1 cellular context compared by ENCODE assay signal in the genomic region with DNA sequence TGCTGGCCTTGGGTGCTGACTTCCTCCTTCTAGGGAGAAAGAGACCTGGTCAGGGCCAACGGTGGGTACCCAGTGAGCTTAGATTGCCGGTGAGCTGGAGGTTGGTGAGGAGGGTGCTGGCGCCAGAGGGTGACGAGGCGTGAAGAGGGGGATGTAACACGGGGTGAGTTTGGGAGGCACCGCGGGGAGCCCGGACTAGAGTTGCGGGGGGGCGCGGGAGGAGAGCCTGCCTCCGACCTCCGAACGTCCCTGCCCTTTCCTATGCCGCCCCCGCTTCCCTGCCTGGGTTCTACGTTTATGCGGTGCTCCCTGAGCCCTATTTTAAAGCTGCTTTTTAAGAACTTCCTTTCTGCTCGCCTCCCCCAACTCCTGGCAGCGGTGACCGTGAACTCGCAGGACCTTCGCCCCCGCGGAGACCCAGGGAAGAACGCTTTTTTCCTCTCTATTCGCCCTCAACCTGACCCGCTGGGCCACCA.
TF ChIP-seq lines count a peak whose summit lies in the region.

No MANE protein-coding gene starts in this region.

TF ChIP-seq in HepG2, 621 proteins besides CTCF, POLR2A, EP300 and RAD21 (continued from another document and continues in another):
- TF ChIP-seq, protein P1, sequence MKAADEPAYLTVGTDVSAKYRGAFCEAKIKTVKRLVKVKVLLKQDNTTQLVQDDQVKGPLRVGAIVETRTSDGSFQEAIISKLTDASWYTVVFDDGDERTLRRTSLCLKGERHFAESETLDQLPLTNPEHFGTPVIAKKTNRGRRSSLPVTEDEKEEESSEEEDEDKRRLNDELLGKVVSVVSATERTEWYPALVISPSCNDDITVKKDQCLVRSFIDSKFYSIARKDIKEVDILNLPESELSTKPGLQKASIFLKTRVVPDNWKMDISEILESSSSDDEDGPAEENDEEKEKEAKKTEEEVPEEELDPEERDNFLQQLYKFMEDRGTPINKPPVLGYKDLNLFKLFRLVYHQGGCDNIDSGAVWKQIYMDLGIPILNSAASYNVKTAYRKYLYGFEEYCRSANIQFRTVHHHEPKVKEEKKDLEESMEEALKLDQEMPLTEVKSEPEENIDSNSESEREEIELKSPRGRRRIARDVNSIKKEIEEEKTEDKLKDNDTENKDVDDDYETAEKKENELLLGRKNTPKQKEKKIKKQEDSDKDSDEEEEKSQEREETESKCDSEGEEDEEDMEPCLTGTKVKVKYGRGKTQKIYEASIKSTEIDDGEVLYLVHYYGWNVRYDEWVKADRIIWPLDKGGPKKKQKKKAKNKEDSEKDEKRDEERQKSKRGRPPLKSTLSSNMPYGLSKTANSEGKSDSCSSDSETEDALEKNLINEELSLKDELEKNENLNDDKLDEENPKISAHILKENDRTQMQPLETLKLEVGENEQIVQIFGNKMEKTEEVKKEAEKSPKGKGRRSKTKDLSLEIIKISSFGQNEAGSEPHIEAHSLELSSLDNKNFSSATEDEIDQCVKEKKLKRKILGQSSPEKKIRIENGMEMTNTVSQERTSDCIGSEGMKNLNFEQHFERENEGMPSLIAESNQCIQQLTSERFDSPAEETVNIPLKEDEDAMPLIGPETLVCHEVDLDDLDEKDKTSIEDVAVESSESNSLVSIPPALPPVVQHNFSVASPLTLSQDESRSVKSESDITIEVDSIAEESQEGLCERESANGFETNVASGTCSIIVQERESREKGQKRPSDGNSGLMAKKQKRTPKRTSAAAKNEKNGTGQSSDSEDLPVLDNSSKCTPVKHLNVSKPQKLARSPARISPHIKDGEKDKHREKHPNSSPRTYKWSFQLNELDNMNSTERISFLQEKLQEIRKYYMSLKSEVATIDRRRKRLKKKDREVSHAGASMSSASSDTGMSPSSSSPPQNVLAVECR (CRISPR knock-in tag; IDR thresholded peaks at IDR 0.05; ENCODE audit: borderline replicate concordance) = no peak; the same call in 1 of the 2 replicates
- TF ChIP-seq, protein P2, sequence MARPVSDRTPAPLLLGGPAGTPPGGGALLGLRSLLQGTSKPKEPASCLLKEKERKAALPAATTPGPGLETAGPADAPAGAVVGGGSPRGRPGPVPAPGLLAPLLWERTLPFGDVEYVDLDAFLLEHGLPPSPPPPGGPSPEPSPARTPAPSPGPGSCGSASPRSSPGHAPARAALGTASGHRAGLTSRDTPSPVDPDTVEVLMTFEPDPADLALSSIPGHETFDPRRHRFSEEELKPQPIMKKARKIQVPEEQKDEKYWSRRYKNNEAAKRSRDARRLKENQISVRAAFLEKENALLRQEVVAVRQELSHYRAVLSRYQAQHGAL (CRISPR knock-in tag; IDR thresholded peaks at IDR 0.05; ENCODE audit: not compliant biosample characterization) = no peak
- TF ChIP-seq, protein P3, sequence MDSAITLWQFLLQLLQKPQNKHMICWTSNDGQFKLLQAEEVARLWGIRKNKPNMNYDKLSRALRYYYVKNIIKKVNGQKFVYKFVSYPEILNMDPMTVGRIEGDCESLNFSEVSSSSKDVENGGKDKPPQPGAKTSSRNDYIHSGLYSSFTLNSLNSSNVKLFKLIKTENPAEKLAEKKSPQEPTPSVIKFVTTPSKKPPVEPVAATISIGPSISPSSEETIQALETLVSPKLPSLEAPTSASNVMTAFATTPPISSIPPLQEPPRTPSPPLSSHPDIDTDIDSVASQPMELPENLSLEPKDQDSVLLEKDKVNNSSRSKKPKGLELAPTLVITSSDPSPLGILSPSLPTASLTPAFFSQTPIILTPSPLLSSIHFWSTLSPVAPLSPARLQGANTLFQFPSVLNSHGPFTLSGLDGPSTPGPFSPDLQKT (CRISPR knock-in tag; IDR thresholded peaks at IDR 0.05; ENCODE audit: borderline replicate concordance) = no peak
- TF ChIP-seq ZSCAN25 (CRISPR knock-in tag; IDR thresholded peaks at IDR 0.05) = no peak
- no peak for TF ChIP-seq MAFF (IDR thresholded peaks at IDR 0.05; ENCODE audit: low read depth, low read length)
- TF ChIP-seq THAP11 (CRISPR knock-in tag; IDR thresholded peaks at IDR 0.05) = no peak
- TF ChIP-seq, protein P4, sequence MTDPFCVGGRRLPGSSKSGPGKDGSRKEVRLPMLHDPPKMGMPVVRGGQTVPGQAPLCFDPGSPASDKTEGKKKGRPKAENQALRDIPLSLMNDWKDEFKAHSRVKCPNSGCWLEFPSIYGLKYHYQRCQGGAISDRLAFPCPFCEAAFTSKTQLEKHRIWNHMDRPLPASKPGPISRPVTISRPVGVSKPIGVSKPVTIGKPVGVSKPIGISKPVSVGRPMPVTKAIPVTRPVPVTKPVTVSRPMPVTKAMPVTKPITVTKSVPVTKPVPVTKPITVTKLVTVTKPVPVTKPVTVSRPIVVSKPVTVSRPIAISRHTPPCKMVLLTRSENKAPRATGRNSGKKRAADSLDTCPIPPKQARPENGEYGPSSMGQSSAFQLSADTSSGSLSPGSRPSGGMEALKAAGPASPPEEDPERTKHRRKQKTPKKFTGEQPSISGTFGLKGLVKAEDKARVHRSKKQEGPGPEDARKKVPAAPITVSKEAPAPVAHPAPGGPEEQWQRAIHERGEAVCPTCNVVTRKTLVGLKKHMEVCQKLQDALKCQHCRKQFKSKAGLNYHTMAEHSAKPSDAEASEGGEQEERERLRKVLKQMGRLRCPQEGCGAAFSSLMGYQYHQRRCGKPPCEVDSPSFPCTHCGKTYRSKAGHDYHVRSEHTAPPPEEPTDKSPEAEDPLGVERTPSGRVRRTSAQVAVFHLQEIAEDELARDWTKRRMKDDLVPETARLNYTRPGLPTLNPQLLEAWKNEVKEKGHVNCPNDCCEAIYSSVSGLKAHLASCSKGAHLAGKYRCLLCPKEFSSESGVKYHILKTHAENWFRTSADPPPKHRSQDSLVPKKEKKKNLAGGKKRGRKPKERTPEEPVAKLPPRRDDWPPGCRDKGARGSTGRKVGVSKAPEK (CRISPR knock-in tag; IDR thresholded peaks at IDR 0.05; ENCODE audit: borderline replicate concordance) = 0 out of 2 replicates have a peak, but pooled peaks have one; percentile 69
- no peak for TF ChIP-seq ZNF724P (CRISPR knock-in tag; IDR thresholded peaks at IDR 0.05; ENCODE audit: borderline replicate concordance)
- no peak for TF ChIP-seq ZNF552 (CRISPR knock-in tag; IDR thresholded peaks at IDR 0.05; ENCODE audit: borderline replicate concordance)
- TF ChIP-seq SOX13 (IDR thresholded peaks at IDR 0.05) = no peak
- 0 out of 4 replicates have a peak, but pooled peaks of 1 of the 2 experiments have one; percentile 18 for TF ChIP-seq SOX13 (CRISPR knock-in tag; conservative IDR thresholded peaks at IDR 0.05 in 1 of 2, IDR thresholded peaks at IDR 0.05 in 1 of 2)
- no peak for TF ChIP-seq ZNF589 (CRISPR knock-in tag; conservative IDR thresholded peaks at IDR 0.05)
- TF ChIP-seq, protein P5, sequence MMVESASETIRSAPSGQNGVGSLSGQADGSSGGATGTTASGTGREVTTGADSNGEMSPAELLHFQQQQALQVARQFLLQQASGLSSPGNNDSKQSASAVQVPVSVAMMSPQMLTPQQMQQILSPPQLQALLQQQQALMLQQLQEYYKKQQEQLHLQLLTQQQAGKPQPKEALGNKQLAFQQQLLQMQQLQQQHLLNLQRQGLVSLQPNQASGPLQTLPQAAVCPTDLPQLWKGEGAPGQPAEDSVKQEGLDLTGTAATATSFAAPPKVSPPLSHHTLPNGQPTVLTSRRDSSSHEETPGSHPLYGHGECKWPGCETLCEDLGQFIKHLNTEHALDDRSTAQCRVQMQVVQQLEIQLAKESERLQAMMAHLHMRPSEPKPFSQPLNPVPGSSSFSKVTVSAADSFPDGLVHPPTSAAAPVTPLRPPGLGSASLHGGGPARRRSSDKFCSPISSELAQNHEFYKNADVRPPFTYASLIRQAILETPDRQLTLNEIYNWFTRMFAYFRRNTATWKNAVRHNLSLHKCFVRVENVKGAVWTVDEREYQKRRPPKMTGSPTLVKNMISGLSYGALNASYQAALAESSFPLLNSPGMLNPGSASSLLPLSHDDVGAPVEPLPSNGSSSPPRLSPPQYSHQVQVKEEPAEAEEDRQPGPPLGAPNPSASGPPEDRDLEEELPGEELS (CRISPR knock-in tag; IDR thresholded peaks at IDR 0.05) = peak; percentile 39; the same call in 1 of the 2 replicates
- TF ChIP-seq, protein P6, sequence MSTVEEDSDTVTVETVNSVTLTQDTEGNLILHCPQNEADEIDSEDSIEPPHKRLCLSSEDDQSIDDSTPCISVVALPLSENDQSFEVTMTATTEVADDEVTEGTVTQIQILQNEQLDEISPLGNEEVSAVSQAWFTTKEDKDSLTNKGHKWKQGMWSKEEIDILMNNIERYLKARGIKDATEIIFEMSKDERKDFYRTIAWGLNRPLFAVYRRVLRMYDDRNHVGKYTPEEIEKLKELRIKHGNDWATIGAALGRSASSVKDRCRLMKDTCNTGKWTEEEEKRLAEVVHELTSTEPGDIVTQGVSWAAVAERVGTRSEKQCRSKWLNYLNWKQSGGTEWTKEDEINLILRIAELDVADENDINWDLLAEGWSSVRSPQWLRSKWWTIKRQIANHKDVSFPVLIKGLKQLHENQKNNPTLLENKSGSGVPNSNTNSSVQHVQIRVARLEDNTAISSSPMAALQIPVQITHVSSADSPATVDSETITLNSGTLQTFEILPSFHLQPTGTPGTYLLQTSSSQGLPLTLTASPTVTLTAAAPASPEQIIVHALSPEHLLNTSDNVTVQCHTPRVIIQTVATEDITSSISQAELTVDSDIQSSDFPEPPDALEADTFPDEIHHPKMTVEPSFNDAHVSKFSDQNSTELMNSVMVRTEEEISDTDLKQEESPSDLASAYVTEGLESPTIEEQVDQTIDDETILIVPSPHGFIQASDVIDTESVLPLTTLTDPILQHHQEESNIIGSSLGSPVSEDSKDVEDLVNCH (CRISPR knock-in tag; IDR thresholded peaks at IDR 0.05) = no peak
- TF ChIP-seq SNAPC2 (CRISPR knock-in tag; IDR thresholded peaks at IDR 0.05) = 0 out of 2 replicates have a peak, but pooled peaks have one; percentile 64
- TF ChIP-seq, protein P7, sequence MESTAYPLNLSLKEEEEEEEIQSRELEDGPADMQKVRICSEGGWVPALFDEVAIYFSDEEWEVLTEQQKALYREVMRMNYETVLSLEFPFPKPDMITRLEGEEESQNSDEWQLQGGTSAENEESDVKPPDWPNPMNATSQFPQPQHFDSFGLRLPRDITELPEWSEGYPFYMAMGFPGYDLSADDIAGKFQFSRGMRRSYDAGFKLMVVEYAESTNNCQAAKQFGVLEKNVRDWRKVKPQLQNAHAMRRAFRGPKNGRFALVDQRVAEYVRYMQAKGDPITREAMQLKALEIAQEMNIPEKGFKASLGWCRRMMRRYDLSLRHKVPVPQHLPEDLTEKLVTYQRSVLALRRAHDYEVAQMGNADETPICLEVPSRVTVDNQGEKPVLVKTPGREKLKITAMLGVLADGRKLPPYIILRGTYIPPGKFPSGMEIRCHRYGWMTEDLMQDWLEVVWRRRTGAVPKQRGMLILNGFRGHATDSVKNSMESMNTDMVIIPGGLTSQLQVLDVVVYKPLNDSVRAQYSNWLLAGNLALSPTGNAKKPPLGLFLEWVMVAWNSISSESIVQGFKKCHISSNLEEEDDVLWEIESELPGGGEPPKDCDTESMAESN (CRISPR knock-in tag; conservative IDR thresholded peaks at IDR 0.05) = no peak
- TF ChIP-seq IKZF4 (CRISPR knock-in tag; IDR thresholded peaks at IDR 0.05; ENCODE audit: borderline replicate concordance, low read depth, not compliant biosample characterization) = no peak
- TF ChIP-seq BHLHE40 (IDR thresholded peaks at IDR 0.05; ENCODE audit: low read length) = no peak
- TF ChIP-seq, protein P8, sequence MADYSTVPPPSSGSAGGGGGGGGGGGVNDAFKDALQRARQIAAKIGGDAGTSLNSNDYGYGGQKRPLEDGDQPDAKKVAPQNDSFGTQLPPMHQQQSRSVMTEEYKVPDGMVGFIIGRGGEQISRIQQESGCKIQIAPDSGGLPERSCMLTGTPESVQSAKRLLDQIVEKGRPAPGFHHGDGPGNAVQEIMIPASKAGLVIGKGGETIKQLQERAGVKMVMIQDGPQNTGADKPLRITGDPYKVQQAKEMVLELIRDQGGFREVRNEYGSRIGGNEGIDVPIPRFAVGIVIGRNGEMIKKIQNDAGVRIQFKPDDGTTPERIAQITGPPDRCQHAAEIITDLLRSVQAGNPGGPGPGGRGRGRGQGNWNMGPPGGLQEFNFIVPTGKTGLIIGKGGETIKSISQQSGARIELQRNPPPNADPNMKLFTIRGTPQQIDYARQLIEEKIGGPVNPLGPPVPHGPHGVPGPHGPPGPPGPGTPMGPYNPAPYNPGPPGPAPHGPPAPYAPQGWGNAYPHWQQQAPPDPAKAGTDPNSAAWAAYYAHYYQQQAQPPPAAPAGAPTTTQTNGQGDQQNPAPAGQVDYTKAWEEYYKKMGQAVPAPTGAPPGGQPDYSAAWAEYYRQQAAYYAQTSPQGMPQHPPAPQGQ (CRISPR knock-in tag; IDR thresholded peaks at IDR 0.05; ENCODE audit: borderline replicate concordance) = no peak
- TF ChIP-seq, protein P9, sequence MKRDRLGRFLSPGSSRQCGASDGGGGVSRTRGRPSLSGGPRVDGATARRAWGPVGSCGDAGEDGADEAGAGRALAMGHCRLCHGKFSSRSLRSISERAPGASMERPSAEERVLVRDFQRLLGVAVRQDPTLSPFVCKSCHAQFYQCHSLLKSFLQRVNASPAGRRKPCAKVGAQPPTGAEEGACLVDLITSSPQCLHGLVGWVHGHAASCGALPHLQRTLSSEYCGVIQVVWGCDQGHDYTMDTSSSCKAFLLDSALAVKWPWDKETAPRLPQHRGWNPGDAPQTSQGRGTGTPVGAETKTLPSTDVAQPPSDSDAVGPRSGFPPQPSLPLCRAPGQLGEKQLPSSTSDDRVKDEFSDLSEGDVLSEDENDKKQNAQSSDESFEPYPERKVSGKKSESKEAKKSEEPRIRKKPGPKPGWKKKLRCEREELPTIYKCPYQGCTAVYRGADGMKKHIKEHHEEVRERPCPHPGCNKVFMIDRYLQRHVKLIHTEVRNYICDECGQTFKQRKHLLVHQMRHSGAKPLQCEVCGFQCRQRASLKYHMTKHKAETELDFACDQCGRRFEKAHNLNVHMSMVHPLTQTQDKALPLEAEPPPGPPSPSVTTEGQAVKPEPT (CRISPR knock-in tag; IDR thresholded peaks at IDR 0.05; ENCODE audit: low read depth) = no peak
- TF ChIP-seq GABPB1 (CRISPR knock-in tag; IDR thresholded peaks at IDR 0.05) = no peak
- no peak for TF ChIP-seq THYN1 (CRISPR knock-in tag; IDR thresholded peaks at IDR 0.05; ENCODE audit: borderline replicate concordance, low read depth)
- TF ChIP-seq, protein P10, sequence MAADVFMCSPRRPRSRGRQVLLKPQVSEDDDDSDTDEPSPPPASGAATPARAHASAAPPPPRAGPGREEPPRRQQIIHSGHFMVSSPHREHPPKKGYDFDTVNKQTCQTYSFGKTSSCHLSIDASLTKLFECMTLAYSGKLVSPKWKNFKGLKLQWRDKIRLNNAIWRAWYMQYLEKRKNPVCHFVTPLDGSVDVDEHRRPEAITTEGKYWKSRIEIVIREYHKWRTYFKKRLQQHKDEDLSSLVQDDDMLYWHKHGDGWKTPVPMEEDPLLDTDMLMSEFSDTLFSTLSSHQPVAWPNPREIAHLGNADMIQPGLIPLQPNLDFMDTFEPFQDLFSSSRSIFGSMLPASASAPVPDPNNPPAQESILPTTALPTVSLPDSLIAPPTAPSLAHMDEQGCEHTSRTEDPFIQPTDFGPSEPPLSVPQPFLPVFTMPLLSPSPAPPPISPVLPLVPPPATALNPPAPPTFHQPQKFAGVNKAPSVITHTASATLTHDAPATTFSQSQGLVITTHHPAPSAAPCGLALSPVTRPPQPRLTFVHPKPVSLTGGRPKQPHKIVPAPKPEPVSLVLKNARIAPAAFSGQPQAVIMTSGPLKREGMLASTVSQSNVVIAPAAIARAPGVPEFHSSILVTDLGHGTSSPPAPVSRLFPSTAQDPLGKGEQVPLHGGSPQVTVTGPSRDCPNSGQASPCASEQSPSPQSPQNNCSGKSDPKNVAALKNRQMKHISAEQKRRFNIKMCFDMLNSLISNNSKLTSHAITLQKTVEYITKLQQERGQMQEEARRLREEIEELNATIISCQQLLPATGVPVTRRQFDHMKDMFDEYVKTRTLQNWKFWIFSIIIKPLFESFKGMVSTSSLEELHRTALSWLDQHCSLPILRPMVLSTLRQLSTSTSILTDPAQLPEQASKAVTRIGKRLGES (CRISPR knock-in tag; IDR thresholded peaks at IDR 0.05; ENCODE audit: borderline replicate concordance) = no peak
- peak; percentile 31; the same call in 1 of the 2 replicates for TF ChIP-seq HNF4G (IDR thresholded peaks at IDR 0.05; ENCODE audit: borderline replicate concordance, low read depth, low read length)
- no peak for TF ChIP-seq HNF4G (CRISPR knock-in tag; IDR thresholded peaks at IDR 0.05; ENCODE audit: borderline replicate concordance, low read depth)
- TF ChIP-seq HMG20A (CRISPR knock-in tag; IDR thresholded peaks at IDR 0.05; ENCODE audit: borderline replicate concordance) = no peak
- TF ChIP-seq TCF12 (IDR thresholded peaks at IDR 0.05) = no peak
- TF ChIP-seq TCF12 (CRISPR knock-in tag; IDR thresholded peaks at IDR 0.05) = no peak
